In genomic region chr18:37305084-37305483, GRCh38 we compare ENCODE assay signal across 26 cellular contexts.
DNase-seq lines count a peak whose midpoint lies in the region; TF ChIP-seq lines count a peak whose summit lies in the region.
"Had no signal": no experiment of that assay in that cellular context is flagged by ENCODE, and none has a peak within 500 bp of the region (broad histone marks: within the 10 kb centered on the region; RNA-seq: fewer than 3 reads in every experiment).

No MANE protein-coding gene starts in this region.

- H3K27ac Mint-ChIP-seq in neural progenitor cell = peak overlapping the region; percentile 66
- H3K27ac Mint-ChIP-seq in activated CD4-positive, alpha-beta memory T cell treated with anti-CD3 and anti-CD28 coated beads for 36 hours = no peak overlapping the region
- H3K27ac Mint-ChIP-seq: CD4-positive, alpha-beta memory T cell; T-cell had no signal

- no peak overlapping the region for H3K9ac ChIP-seq in neural progenitor cell
- H3K9ac ChIP-seq: BLaER1 had no signal

- no peaks in the 10 kb centered on the region for H3K9me3 Mint-ChIP-seq in neural progenitor cell
- no peaks in the 10 kb centered on the region for H3K9me3 Mint-ChIP-seq in activated CD4-positive, alpha-beta memory T cell treated with anti-CD3 and anti-CD28 coated beads for 36 hours
- H3K9me3 Mint-ChIP-seq: T-cell had no signal

- CTCF ChIA-PET in activated CD4-positive, alpha-beta memory T cell treated with anti-CD3 and anti-CD28 coated beads for 36 hours (lab: Charles Lee) = no interaction called here
- CTCF ChIA-PET in PC-9 (lab: Charles Lee) = no interaction called here

- H3F3A ChIP-seq in neural progenitor cell (ENCODE audit: low read depth) = no peaks in the 10 kb centered on the region
- H3F3A ChIP-seq in PC-9 (ENCODE audit: insufficient read depth, low read depth) = no peaks in the 10 kb centered on the region

- H4K20me1 ChIP-seq in neural progenitor cell (ENCODE audit: low read depth) (no peaks in the 10 kb centered on the region), PC-9 (ENCODE audit: insufficient read depth) (no peaks in the 10 kb centered on the region)
- H4K20me1 ChIP-seq: BLaER1 had no signal

- H3K4me3 ChIP-seq in neural progenitor cell (no peak overlapping the region), PC-9 (no peak overlapping the region)
- H3K4me3 ChIP-seq: BLaER1, HAP-1, SJCRH30 had no signal

- H3K36me3 ChIP-seq in neural progenitor cell (no peaks in the 10 kb centered on the region), PC-9 (ENCODE audit: low read depth) (no peaks in the 10 kb centered on the region)
- H3K36me3 ChIP-seq: BLaER1, HAP-1, SJCRH30 had no signal

- H3K36me3 Mint-ChIP-seq in neural progenitor cell = no peaks in the 10 kb centered on the region
- no peaks in the 10 kb centered on the region for H3K36me3 Mint-ChIP-seq in activated CD4-positive, alpha-beta memory T cell treated with anti-CD3 and anti-CD28 coated beads for 36 hours
- H3K36me3 Mint-ChIP-seq: CD4-positive, alpha-beta memory T cell; T-cell had no signal

- H3K4me1 ChIP-seq in neural progenitor cell (peaks cover 10% of the 10 kb centered on the region), PC-9 (replicated peaks; ENCODE audit: insufficient read depth) (0 out of 2 replicates have a peak, but pooled peaks cover 6% of the 10 kb centered on the region)
- H3K4me1 ChIP-seq: HAP-1, SJCRH30 had no signal

- no peaks in the 10 kb centered on the region for H3K9me2 ChIP-seq in PC-9 (ENCODE audit: insufficient read depth)

- peaks cover 13% of the 10 kb centered on the region for H3K27me3 Mint-ChIP-seq in neural progenitor cell (ENCODE audit: insufficient read depth, low read depth)
- no peaks in the 10 kb centered on the region for H3K27me3 Mint-ChIP-seq in activated CD4-positive, alpha-beta memory T cell treated with anti-CD3 and anti-CD28 coated beads for 36 hours

- H3K27me3 ChIP-seq in neural progenitor cell (no peaks in the 10 kb centered on the region), PC-9 (ENCODE audit: insufficient read depth, low read depth) (no peaks in the 10 kb centered on the region)
- H3K27me3 ChIP-seq: BLaER1, SJCRH30 had no signal

- no peak overlapping the region for H3K4me3 Mint-ChIP-seq in neural progenitor cell
- H3K4me3 Mint-ChIP-seq in activated CD4-positive, alpha-beta memory T cell treated with anti-CD3 and anti-CD28 coated beads for 36 hours = no peak overlapping the region
- H3K4me3 Mint-ChIP-seq: CD4-positive, alpha-beta memory T cell; T-cell had no signal

- no TSS peak for BruUV-seq in PC-9 (replicated peaks; lab: Mats Ljungman, UMichigan)

- H3K27ac ChIP-seq in neural progenitor cell = no peak overlapping the region
- H3K27ac ChIP-seq in PC-9 = no peak overlapping the region
- H3K27ac ChIP-seq: 22Rv1, BLaER1, HL-60, SJCRH30 had no signal

- POLR2A ChIA-PET in activated CD4-positive, alpha-beta memory T cell treated with anti-CD3 and anti-CD28 coated beads for 36 hours (lab: Charles Lee) = no interaction called here
- POLR2A ChIA-PET in PC-9 (lab: Charles Lee; ENCODE audit: unreplicated experiment) = no interaction called here

- no peak overlapping the region for H2AFZ ChIP-seq in neural progenitor cell (replicated peaks)
- H2AFZ ChIP-seq in PC-9 = no peak overlapping the region

- H3K4me1 Mint-ChIP-seq in neural progenitor cell = peaks cover 41% of the 10 kb centered on the region
- H3K4me1 Mint-ChIP-seq in activated CD4-positive, alpha-beta memory T cell treated with anti-CD3 and anti-CD28 coated beads for 36 hours (ENCODE audit: low read depth) = no peaks in the 10 kb centered on the region
- H3K4me1 Mint-ChIP-seq: CD4-positive, alpha-beta memory T cell; T-cell had no signal

- H3K9me3 ChIP-seq in neural progenitor cell (ENCODE audit: low read depth) (no peaks in the 10 kb centered on the region), PC-9 (ENCODE audit: insufficient read depth, low read depth) (no peaks in the 10 kb centered on the region)
- H3K9me3 ChIP-seq: BLaER1, HAP-1, SJCRH30 had no signal

- no peaks in the 10 kb centered on the region for H3K79me2 ChIP-seq in neural progenitor cell (ENCODE audit: low read depth)
- H3K79me2 ChIP-seq in PC-9 (ENCODE audit: low read depth) = no peaks in the 10 kb centered on the region

- H3K4me2 ChIP-seq in neural progenitor cell (no peak overlapping the region), PC-9 (no peak overlapping the region)
- H3K4me2 ChIP-seq: BLaER1 had no signal

- TF ChIP-seq CTCF in neural progenitor cell (IDR thresholded peaks at IDR 0.05) (no peak), PC-9 (conservative IDR thresholded peaks at IDR 0.05) (no peak)

- peak in 2 of 3 experiments; percentile 28 to 53 for DNase-seq in NCI-H1417 (lab: John Stamatoyannopoulos, UW)
- no peak for DNase-seq in NCI-H1417 treated with DMSO at 0.1 percent for 48 hours (lab: John Stamatoyannopoulos, UW)
- DNase-seq in DMS 273 (lab: John Stamatoyannopoulos, UW; ENCODE audit: unreplicated experiment) = peak; percentile 86
- peak; percentile 44 for DNase-seq in NCI-H2227 treated with DMSO at 0.1 percent for 48 hours (lab: John Stamatoyannopoulos, UW)
- DNase-seq in neural progenitor cell (ENCODE audit: low spot score) = no peak
- DNase-seq in activated CD4-positive, alpha-beta memory T cell treated with anti-CD3 and anti-CD28 coated beads for 36 hours = no peak
- no peak for DNase-seq in GM19240 (ENCODE audit: insufficient read length, low spot score)
- no peak for DNase-seq in PC-9
- DNase-seq: ACHN; CD4-positive, alpha-beta memory T cell; DMS53; GDM1; KBM-7; MM.1S; NCI-H1048; NCI-H1436 treated with DMSO at 0.1 percent for 48 hours; NCI-H2107; NCI-H446; NCI-H774; NK-92 treated with Interleukin-12 subunit alpha and Interleukin-12 subunit beta, amount 100 ng/mL, for 24 hours; SJCRH30; T-cell had no signal

- intact Hi-C loops in activated CD4-positive, alpha-beta memory T cell treated with anti-CD3 and anti-CD28 coated beads for 36 hours (cut with micrococcal nuclease) = no loop called here
- intact Hi-C loops in PC-9 (cut with micrococcal nuclease; ENCODE audit: unreplicated experiment) = no loop called here

Comparison
In these comparisons a context has a peak if more than half of its experiments do, and no peak if none do; other contexts are left out.
1. DNase-seq: peak in NCI-H1417 (2 of 3), DMS 273 (single experiment) and NCI-H2227 treated with DMSO at 0.1 percent for 48 hours (single experiment); none in NCI-H1417 treated with DMSO at 0.1 percent for 48 hours (single experiment), neural progenitor cell (single experiment), activated CD4-positive, alpha-beta memory T cell treated with anti-CD3 and anti-CD28 coated beads for 36 hours (single experiment), GM19240 (single experiment) and PC-9 (0 of 2).